Comparison of ENCODE assay signal across 7 cellular contexts in the genomic region with DNA sequence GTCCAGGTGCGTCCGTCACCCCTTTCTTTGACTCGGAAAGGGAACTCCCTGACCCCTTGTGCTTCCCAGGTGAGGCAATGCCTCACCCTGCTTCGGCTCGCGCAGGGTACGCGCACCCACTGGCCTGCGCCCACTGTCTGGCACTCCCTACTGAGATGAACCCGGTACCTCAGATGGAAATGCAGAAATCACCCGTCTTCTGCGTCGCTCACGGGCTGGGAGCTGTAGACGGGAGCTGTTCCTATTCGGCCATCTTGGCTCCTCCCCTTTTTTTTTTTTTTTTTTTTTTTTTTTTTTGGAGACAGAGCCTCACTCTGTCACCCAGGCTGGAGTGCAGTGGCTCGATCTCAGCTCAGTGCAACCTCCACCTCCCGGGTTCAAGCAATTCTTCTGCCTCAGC.
DNase-seq lines count a peak whose midpoint lies in the region; TF ChIP-seq lines count a peak whose summit lies in the region.
"Not testable (repeated sequence)": the region's sequence is repeated elsewhere in the genome, so short reads cannot be mapped to it uniquely, and the experiment has no call there.

No MANE protein-coding gene starts in this region.

- CTCF ChIA-PET in HEK293T (lab: Yijun Ruan, JAX): interaction anchor here (0.6 kb wide), 1 partner anchor 52 kb away, joined by 3 read pairs; no protein-coding TSS in a partner anchor

- 98% methylated on average over 18 of the region's 18 CpGs for WGBS in esophagus muscularis mucosa

- H3K9me3 ChIP-seq in ES-I3 (ENCODE audit: control insufficient read depth, insufficient read depth, low read length); esophagus muscularis mucosa; iPS-15b (ENCODE audit: control insufficient read depth, insufficient read depth, low read length); neural progenitor cell (ENCODE audit: low read depth): not testable (repeated sequence)

- not testable (repeated sequence) for H3K27me3 ChIP-seq in esophagus muscularis mucosa; iPS-15b (ENCODE audit: control insufficient read depth, insufficient read depth, low read length); neural progenitor cell

- not testable (repeated sequence) for H3F3A ChIP-seq in neural progenitor cell (ENCODE audit: low read depth)

- in situ Hi-C loops in ACHN (cut with HindIII; ENCODE audit: low pct_ligation_motif_present, low pct_unique_long_range_greater_than_20kb, low sequenced_read_pairs): not testable (repeated sequence)

- not testable (repeated sequence) for H3K4me2 ChIP-seq in neural progenitor cell

- not testable (repeated sequence) for H3K9me3 Mint-ChIP-seq in neural progenitor cell

- H3K36me3 Mint-ChIP-seq in neural progenitor cell: not testable (repeated sequence)

- peak overlapping the region; percentile 46 for H3K27ac Mint-ChIP-seq in neural progenitor cell

- TF ChIP-seq EP300 in esophagus muscularis mucosa (IDR thresholded peaks at IDR 0.05): not testable (repeated sequence)

- POLR2A ChIA-PET in HEK293T (lab: Yijun Ruan, JAX): not testable (repeated sequence)

- peak overlapping the region; percentile 53; the same call in 1 of the 2 replicates for H3K9ac ChIP-seq in ES-I3 (ENCODE audit: low read depth, low read length)
- not testable (repeated sequence) for H3K9ac ChIP-seq in iPS-15b (ENCODE audit: low read depth, low read length); neural progenitor cell

- not testable (repeated sequence) for H2AFZ ChIP-seq in neural progenitor cell (replicated peaks)

- H4K20me1 ChIP-seq in neural progenitor cell (ENCODE audit: low read depth): not testable (repeated sequence)

- H3K27ac ChIP-seq in esophagus muscularis mucosa (replicated peaks in 1 of 4); neural progenitor cell: not testable (repeated sequence)

- not testable (repeated sequence) for TF ChIP-seq POLR2A in esophagus muscularis mucosa (IDR thresholded peaks at IDR 0.05; ENCODE audit: low read depth)

- H3K4me1 Mint-ChIP-seq in neural progenitor cell: peaks cover 22% of the 10 kb centered on the region

- H3K36me3 ChIP-seq in ES-I3 (ENCODE audit: insufficient read depth, low read length); esophagus muscularis mucosa; iPS-15b (ENCODE audit: control insufficient read depth, insufficient read depth, low read length); neural progenitor cell: not testable (repeated sequence)

- TF ChIP-seq CTCF in esophagus muscularis mucosa (IDR thresholded peaks at IDR 0.05); neural progenitor cell (IDR thresholded peaks at IDR 0.05): not testable (repeated sequence)

- not testable (repeated sequence) for H3K4me1 ChIP-seq in ES-I3 (ENCODE audit: insufficient read depth, low read length); esophagus muscularis mucosa; iPS-15b (ENCODE audit: control insufficient read depth, insufficient read depth, low read length); neural progenitor cell

- DNase-seq in ACHN: peak; percentile 28
- DNase-seq in HEK293T (ENCODE audit: extremely low spot score); neural progenitor cell (ENCODE audit: low spot score): not testable (repeated sequence)
- peak; percentile 56 for DNase-seq in NCI-H748 (lab: John Stamatoyannopoulos, UW; ENCODE audit: unreplicated experiment)
- peak; percentile 7 for DNase-seq in esophagus muscularis mucosa (ENCODE audit: extremely low spot score)

- intact Hi-C loops in esophagus muscularis mucosa (cut with DNase I): not testable (repeated sequence)

- not testable (repeated sequence) for H3K79me2 ChIP-seq in neural progenitor cell (ENCODE audit: low read depth)

- H3K4me3 Mint-ChIP-seq in neural progenitor cell: not testable (repeated sequence)

- H3K4me3 ChIP-seq in esophagus muscularis mucosa, neural progenitor cell: not testable (repeated sequence)
- H3K4me3 ChIP-seq in iPS-15b (ENCODE audit: low read depth, low read length): peak overlapping the region; percentile 39

- not testable (repeated sequence) for H3K27me3 Mint-ChIP-seq in neural progenitor cell (ENCODE audit: insufficient read depth, low read depth)

TF ChIP-seq in HEK293T, 16 proteins besides CTCF, POLR2A, EP300 and RAD21:
- peak; percentile 90 for TF ChIP-seq ZNF384 (IDR thresholded peaks at IDR 0.05)
